21 cellular contexts compared by ENCODE assay signal in the genomic region with DNA sequence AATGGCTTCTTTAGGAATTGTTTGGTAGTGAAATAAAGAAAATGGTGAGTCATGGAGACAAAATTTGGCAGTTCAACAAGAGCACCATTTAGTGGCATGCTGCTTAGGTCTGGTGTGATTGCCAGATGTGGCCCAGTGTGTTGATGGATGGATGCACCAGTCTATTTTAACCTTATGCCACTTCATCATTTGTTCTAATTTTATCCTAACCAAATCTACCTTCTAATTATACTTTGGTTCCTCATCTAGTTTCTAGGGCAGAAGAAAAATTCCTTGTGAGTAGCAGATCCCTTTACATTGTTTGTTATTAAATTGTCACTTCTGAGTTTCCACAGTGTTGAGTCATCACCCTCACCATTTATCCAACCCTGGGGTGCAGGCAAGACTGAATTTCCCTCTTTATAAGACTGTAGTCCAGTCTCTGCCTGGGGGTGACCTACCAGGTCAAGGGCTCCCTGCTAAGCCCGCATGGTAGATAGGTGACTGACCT. TPM values are rescaled to one million over a fixed set of nuclear protein-coding genes. Genes with fewer than 3 reads are reported as not detected.
A peak's percentile ranks its signal among the peaks of the same experiment; 100 is the strongest.
DNase-seq lines count a peak whose midpoint lies in the region; TF ChIP-seq lines count a peak whose summit lies in the region.
"Had no signal": no experiment of that assay in that cellular context is flagged by ENCODE, and none has a peak within 500 bp of the region (broad histone marks: within the 10 kb centered on the region; RNA-seq: fewer than 3 reads in every experiment).

No MANE protein-coding gene starts in this region.

- no peaks in the 10 kb centered on the region for H3K4me1 ChIP-seq in thyroid gland
- H3K4me1 ChIP-seq: left lung, Peyer's patch had no signal

- no peaks in the 10 kb centered on the region for H3K9me3 ChIP-seq in thyroid gland
- H3K9me3 ChIP-seq: left lung, Peyer's patch, testis had no signal

- no peaks in the 10 kb centered on the region for H3K27me3 ChIP-seq in thyroid gland
- H3K27me3 ChIP-seq: left lung, Peyer's patch, testis had no signal

- TF ChIP-seq CTCF in cardiac fibroblast (IDR thresholded peaks at IDR 0.05; ENCODE audit: low read depth, low read length), result no peak
- TF ChIP-seq CTCF in osteocyte (IDR thresholded peaks at IDR 0.05), result no peak
- no peak for TF ChIP-seq CTCF in thyroid gland (IDR thresholded peaks at IDR 0.05)

- no peak for TF ChIP-seq POLR2A in thyroid gland (IDR thresholded peaks at IDR 0.05)

- H3K36me3 ChIP-seq in thyroid gland, result no peaks in the 10 kb centered on the region
- H3K36me3 ChIP-seq: left lung, Peyer's patch had no signal

- peak overlapping the region; percentile 17 for H3K27ac Mint-ChIP-seq in osteocyte (ENCODE audit: unreplicated experiment)
- H3K27ac Mint-ChIP-seq: activated naive CD4-positive, alpha-beta T cell treated with anti-CD3 and anti-CD28 coated beads, Interleukin-2, amount 50 U/mL, for 72 hours; CD8-positive, alpha-beta T cell; progenitor cell of endocrine pancreas; T-helper 17 cell had no signal

- WGBS in thyroid gland, 2 donors, result 67 to 100% methylated on average over 1 of the region's 1 CpG

- no peak overlapping the region for H3K4me3 Mint-ChIP-seq in osteocyte (ENCODE audit: unreplicated experiment)
- H3K4me3 Mint-ChIP-seq: CD8-positive, alpha-beta T cell; T-helper 17 cell had no signal

- no peak overlapping the region for H3K27ac ChIP-seq in thyroid gland
- H3K27ac ChIP-seq: epithelial cell of prostate, left lung, Peyer's patch, testis had no signal

- H3K36me3 Mint-ChIP-seq in osteocyte (ENCODE audit: unreplicated experiment), result no peaks in the 10 kb centered on the region

- DNase-seq in EH (ENCODE audit: low read depth), result peak; percentile 84
- DNase-seq in M059J (ENCODE audit: low read depth), result peak; percentile 81
- peak; percentile 44 to 61 for DNase-seq in cardiac fibroblast (ENCODE audit: low read depth in 2 of 2)
- no peak for DNase-seq in osteocyte (ENCODE audit: extremely low spot score, unreplicated experiment)
- DNase-seq in SKM-1 treated with dmso at 0.1 percent for 144 hours (lab: John Stamatoyannopoulos, UW; ENCODE audit: unreplicated experiment), result no peak
- DNase-seq in NCI-H526 (lab: John Stamatoyannopoulos, UW), result no peak
- DNase-seq in thyroid gland, result no peak
- DNase-seq in T1000 (lab: John Stamatoyannopoulos, UW), result no peak
- DNase-seq: activated CD4-positive, alpha-beta T cell treated with anti-CD3 and anti-CD28 coated beads for 4 hours; CD8-positive, alpha-beta T cell; GDM1; KG1; left lung; NCI-H187 treated with DMSO at 0.1 percent for 48 hours; NCI-H524 treated with DMSO at 0.1 percent for 48 hours; Peyer's patch; T-helper 17 cell; testis had no signal

- peaks cover 14% of the 10 kb centered on the region for H3K4me1 Mint-ChIP-seq in osteocyte (ENCODE audit: unreplicated experiment)

- H3K9me3 Mint-ChIP-seq in osteocyte (ENCODE audit: unreplicated experiment), result no peaks in the 10 kb centered on the region
- H3K9me3 Mint-ChIP-seq: activated naive CD4-positive, alpha-beta T cell treated with anti-CD3 and anti-CD28 coated beads, Interleukin-2, amount 50 U/mL, for 72 hours; CD8-positive, alpha-beta T cell had no signal

- peaks cover 2% of the 10 kb centered on the region for H3K27me3 Mint-ChIP-seq in osteocyte (ENCODE audit: unreplicated experiment)
- H3K27me3 Mint-ChIP-seq: progenitor cell of endocrine pancreas, T-helper 17 cell had no signal

- H3K4me3 ChIP-seq in cardiac fibroblast (replicated peaks in 1 of 2; ENCODE audit: low read depth in 2 of 2, low read length in 2 of 2), result no peak overlapping the region
- no peak overlapping the region for H3K4me3 ChIP-seq in thyroid gland (replicated peaks in 1 of 3)
- H3K4me3 ChIP-seq: left lung, Peyer's patch, testis had no signal

- intact Hi-C loops in thyroid gland (cut with DNase I), result no loop called here

RNA-seq across cellular contexts. Expression of gene NABP1, which starts 32.5 kb away (rescaled TPM):
- total RNA-seq in M059J (2014; rRNA removed; shearing (Covaris generic)), result 18.6 and 37.5 TPM in 2 replicates
- total RNA-seq in osteocyte (10.6 and 12.2 TPM in 2 replicates), thyroid gland (10 to 100 TPM in 1 of 4 donors, 1 to 10 TPM in 3; 5.7 to 28.6 (median 7.9) TPM)

Comparison
In these comparisons a context has a peak if more than half of its experiments do, and no peak if none do; other contexts are left out.
1. DNase-seq: peak in EH (single experiment), M059J (single experiment) and cardiac fibroblast (2 of 2); none in osteocyte (single experiment), SKM-1 treated with dmso at 0.1 percent for 144 hours (single experiment), NCI-H526 (0 of 2), thyroid gland (0 of 2) and T1000 (single experiment).